In the genomic region with DNA sequence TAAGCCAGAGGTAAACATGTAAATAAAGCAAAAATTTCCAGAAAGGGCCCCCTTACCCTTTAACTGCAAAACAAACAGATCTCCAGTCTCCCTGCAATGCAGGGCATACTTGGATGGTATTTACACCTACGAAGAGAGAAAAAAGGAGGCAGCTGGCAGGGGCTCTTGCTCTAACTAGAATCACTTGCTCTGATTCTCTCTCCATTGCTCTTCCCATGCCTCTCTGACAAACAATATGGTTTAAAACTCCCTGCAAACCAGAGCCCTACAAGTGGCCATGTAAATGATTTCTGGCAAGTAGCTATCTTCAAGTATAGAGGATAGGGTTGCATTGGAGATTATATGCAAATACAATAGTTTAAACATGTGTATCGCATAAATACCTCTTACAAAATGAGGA, we compare ENCODE assay signal across 1 cellular context.
TF ChIP-seq lines count a peak whose summit lies in the region.

No MANE protein-coding gene starts in this region.

TF ChIP-seq in HepG2, 621 proteins besides CTCF, POLR2A, EP300 and RAD21:
- peak; percentile 92 for TF ChIP-seq RBM22 (optimal IDR thresholded peaks at IDR 0.05; ENCODE audit: low read length)
- TF ChIP-seq, protein P1, sequence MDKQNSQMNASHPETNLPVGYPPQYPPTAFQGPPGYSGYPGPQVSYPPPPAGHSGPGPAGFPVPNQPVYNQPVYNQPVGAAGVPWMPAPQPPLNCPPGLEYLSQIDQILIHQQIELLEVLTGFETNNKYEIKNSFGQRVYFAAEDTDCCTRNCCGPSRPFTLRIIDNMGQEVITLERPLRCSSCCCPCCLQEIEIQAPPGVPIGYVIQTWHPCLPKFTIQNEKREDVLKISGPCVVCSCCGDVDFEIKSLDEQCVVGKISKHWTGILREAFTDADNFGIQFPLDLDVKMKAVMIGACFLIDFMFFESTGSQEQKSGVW (CRISPR knock-in tag; IDR thresholded peaks at IDR 0.05; ENCODE audit: borderline replicate concordance) = no peak
